In the genomic region with DNA sequence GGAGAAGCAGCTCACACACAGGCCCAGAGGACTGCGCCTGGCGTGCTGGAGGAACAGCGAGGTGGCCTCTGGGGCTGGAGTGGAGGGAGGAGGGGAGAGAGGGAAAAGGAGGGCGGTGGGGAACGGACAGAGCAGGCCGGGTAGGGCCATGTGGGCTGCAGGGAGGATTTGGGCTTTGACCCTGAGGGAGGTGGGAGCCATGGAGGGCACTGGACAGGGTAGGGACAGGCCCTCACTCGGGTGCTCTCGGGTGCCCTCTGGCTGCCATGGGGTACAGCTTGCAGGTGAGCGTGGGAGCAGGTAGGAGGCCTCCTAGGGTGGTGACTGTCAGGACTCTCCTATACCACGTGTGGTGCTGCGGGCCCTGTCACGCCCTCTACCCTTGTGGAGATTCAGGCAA, we compare ENCODE assay signal across 1 cellular context.
TF ChIP-seq lines count a peak whose summit lies in the region.

No MANE protein-coding gene starts in this region.

TF ChIP-seq in liver, 16 proteins besides CTCF, POLR2A, EP300 and RAD21 (continued from another document):
- TF ChIP-seq MAX (IDR thresholded peaks at IDR 0.05) (no peak), HNF4G (IDR thresholded peaks at IDR 0.05) (no peak), FOXA2 (IDR thresholded peaks at IDR 0.05) (no peak), GABPA (IDR thresholded peaks at IDR 0.05 in 1 of 2, conservative IDR thresholded peaks at IDR 0.05 in 1 of 2) (no peak), YY1 (IDR thresholded peaks at IDR 0.05) (no peak), NR2F2 (IDR thresholded peaks at IDR 0.05) (no peak), FOXA1 (IDR thresholded peaks at IDR 0.05) (no peak), JUND (IDR thresholded peaks at IDR 0.05) (no peak)
